8 cellular contexts compared by ENCODE assay signal in genomic region chr6:118705799-118706481, GRCh38. TPM values are rescaled to one million over a fixed set of nuclear protein-coding genes. Genes with fewer than 3 reads are reported as not detected.
A peak's percentile ranks its signal among the peaks of the same experiment; 100 is the strongest.
DNase-seq lines count a peak whose midpoint lies in the region; ATAC-seq, FAIRE-seq and TF ChIP-seq lines count a peak whose summit lies in the region.

No MANE protein-coding gene starts in this region.

- POLR2A ChIA-PET in AG04449 (lab: Yijun Ruan, JAX), result no interaction called here

- in situ Hi-C loops in SK-MEL-5 (cut with HindIII; ENCODE audit: low pct_unique_long_range_greater_than_20kb, low sequenced_read_pairs), result no loop called here

- ATAC-seq in HG02943 (IDR thresholded peaks at IDR 0.05; ENCODE audit: low read depth, unreplicated experiment) (peak; percentile 35), sciatic nerve (peak; percentile 41)

- peak overlapping the region; percentile 9 for H3K4me3 ChIP-seq in AG04449 (ENCODE audit: low read depth, low read length)

- peak; percentile 76 for FAIRE-seq in GM18507 (lab: Jason Lieb, UNC)

- TF ChIP-seq CTCF in AG04449 (IDR thresholded peaks at IDR 0.05; ENCODE audit: insufficient read depth, low read length, missing control alignments), result no peak

- CTCF ChIA-PET in AG04449 (lab: Yijun Ruan, JAX), result interaction anchor here (0.8 to 1.9 kb wide), 4 partner anchors 9 to 421 kb away, joined by 3 to 7 read pairs (median 3); no protein-coding TSS in a partner anchor

- intact Hi-C loops in sciatic nerve (cut with DNase I), result no loop called here

- peak; percentile 54 for DNase-seq in AG04449 (ENCODE audit: low read depth, low spot score)
- no peak for DNase-seq in GM18507 (ENCODE audit: extremely low spot score, insufficient read length, low read depth)
- peak; percentile 34 for DNase-seq in SK-MEL-5 (ENCODE audit: low read depth, low spot score)
- DNase-seq in fibroblast of gingiva (ENCODE audit: low read depth), result peak; percentile 65
- no peak for DNase-seq in sciatic nerve (ENCODE audit: low spot score)
- no peak for DNase-seq in NCI-H1417 treated with DMSO at 0.1 percent for 48 hours (lab: John Stamatoyannopoulos, UW)
- no peak for DNase-seq in SW 1271 (lab: John Stamatoyannopoulos, UW)

RNA-seq across cellular contexts. Expression of gene CEP85L, which starts 54.5 kb away (rescaled TPM):
- total RNA-seq in SK-MEL-5 (2014; rRNA removed; shearing (Covaris generic)), result 12.1 and 16.5 TPM in 2 replicates
- 4.7 and 9.4 TPM in 2 replicates for polyA plus RNA-seq in SK-MEL-5 (2015; cell fraction: cytosol; rRNA removed)
- 95.9 and 119 TPM in 2 replicates for polyA plus RNA-seq in SK-MEL-5 (2015; cell fraction: nucleus; rRNA removed)
- 50.4 TPM for total RNA-seq in sciatic nerve

Comparison
In these comparisons a context has a peak if more than half of its experiments do, and no peak if none do; other contexts are left out.
1. DNase-seq: peak in AG04449 (single experiment), SK-MEL-5 (single experiment) and fibroblast of gingiva (single experiment); none in GM18507 (single experiment), sciatic nerve (single experiment), NCI-H1417 treated with DMSO at 0.1 percent for 48 hours (single experiment) and SW 1271 (0 of 2).